Comparison of ENCODE assay signal across 1 cellular context in the genomic region with DNA sequence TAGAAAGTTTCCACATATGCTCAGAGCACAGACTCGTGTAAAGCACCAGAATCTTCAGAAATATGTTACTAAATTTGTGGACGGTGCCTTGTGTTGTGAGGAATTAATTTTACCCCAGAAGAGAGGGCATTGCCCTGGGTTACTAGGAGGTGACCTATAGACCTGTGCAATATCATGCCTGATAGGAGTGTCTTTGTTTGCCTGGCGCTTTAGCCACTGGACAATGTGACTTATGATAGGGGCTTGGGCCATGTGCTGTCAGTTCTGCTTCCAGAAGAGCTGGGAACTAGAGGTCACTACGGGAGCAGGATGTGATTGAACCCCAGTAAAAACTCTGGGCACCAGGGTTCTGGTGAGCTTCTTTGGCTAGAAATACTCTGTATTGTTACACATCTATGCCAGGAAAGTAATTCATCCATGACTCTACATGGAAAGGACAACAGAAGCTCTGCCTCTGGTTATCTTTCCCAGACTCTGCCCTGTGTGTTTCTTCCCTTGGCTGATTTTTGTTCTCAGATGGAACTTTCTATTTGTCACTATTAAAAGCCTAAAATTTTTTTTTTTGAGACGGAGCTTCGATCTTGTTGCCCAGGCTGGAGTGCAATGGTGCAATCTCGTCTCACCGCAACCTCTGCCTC.
TF ChIP-seq lines count a peak whose summit lies in the region.

No MANE protein-coding gene starts in this region.

TF ChIP-seq in SK-N-SH, 30 proteins besides CTCF, POLR2A, EP300 and RAD21 (continued from another document):
- TF ChIP-seq, protein P1, sequence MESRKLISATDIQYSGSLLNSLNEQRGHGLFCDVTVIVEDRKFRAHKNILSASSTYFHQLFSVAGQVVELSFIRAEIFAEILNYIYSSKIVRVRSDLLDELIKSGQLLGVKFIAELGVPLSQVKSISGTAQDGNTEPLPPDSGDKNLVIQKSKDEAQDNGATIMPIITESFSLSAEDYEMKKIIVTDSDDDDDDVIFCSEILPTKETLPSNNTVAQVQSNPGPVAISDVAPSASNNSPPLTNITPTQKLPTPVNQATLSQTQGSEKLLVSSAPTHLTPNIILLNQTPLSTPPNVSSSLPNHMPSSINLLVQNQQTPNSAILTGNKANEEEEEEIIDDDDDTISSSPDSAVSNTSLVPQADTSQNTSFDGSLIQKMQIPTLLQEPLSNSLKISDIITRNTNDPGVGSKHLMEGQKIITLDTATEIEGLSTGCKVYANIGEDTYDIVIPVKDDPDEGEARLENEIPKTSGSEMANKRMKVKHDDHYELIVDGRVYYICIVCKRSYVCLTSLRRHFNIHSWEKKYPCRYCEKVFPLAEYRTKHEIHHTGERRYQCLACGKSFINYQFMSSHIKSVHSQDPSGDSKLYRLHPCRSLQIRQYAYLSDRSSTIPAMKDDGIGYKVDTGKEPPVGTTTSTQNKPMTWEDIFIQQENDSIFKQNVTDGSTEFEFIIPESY (IDR thresholded peaks at IDR 0.05; ENCODE audit: borderline replicate concordance, low read depth) = no peak
- no peak for TF ChIP-seq RFX5 (IDR thresholded peaks at IDR 0.05; ENCODE audit: low read length)
- no peak for TF ChIP-seq EZH2phosphoT487 (IDR thresholded peaks at IDR 0.05; ENCODE audit: borderline replicate concordance, low read depth)
